ENCODE assay signal across 25 cellular contexts in the genomic region with DNA sequence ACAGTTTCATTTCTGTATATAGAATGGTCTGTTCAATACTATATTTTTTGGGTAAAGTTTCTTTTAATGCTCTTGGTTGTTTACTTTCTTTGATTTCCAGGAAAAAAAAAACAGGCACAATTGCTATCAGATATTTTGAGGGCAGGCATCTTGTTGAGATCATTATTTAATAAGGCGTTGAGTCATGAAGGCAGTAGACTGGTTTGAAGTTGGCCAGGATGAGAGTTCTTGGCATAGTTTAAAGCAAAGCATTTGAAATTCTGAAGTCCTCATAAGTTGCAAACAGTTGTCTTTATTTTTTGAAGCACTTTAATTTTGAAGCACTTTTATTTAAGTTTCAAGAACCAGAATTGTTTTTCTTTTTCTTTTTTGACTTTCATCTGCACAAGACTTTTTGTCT. TPM values are rescaled to one million over a fixed set of nuclear protein-coding genes. Genes with fewer than 3 reads are reported as not detected.
"Had no signal": no experiment of that assay in that cellular context is flagged by ENCODE, and none has a peak within 500 bp of the region (broad histone marks: within the 10 kb centered on the region; RNA-seq: fewer than 3 reads in every experiment).

No MANE protein-coding gene starts in this region.

- H3K9me3 ChIP-seq: colonic mucosa, esophagus muscularis mucosa, lower lobe of right lung, prostate gland, right atrium auricular region, sigmoid colon, testis, tibial artery had no signal

- DNase-seq: colonic mucosa; effector CD8-positive, alpha-beta T cell; hypothalamus; left ventricle myocardium superior; lower lobe of right lung; naive thymus-derived CD8-positive, alpha-beta T cell; nephron progenitor cell; nucleus accumbens; sigmoid colon; stimulated activated CD4-positive, alpha-beta T cell treated with anti-CD3 and anti-CD28 coated beads, Interleukin-2, amount 100 ng/mL, for 24 hours; stimulated activated CD4-positive, alpha-beta T cell treated with anti-CD3 and anti-CD28 coated beads, Interleukin-4, amount 100 ng/mL, for 24 hours; stimulated activated naive CD4-positive, alpha-beta T cell treated with Interleukin-2 at 50 U/mL for 16 hours; substantia nigra; testis; tibial artery had no signal

- H3K27me3 ChIP-seq: colonic mucosa, right atrium auricular region, testis had no signal

- ATAC-seq: left ventricle myocardium superior; lower lobe of right lung; naive thymus-derived CD8-positive, alpha-beta T cell; stimulated activated effector memory CD8-positive, alpha-beta T cell treated with anti-CD3 and anti-CD28 coated beads, Interleukin-12 subunit alpha, Interleukin-12 subunit beta, amount 100 ng/mL, for 72 hours had no signal

- H3K4me3 ChIP-seq: colonic mucosa, esophagus muscularis mucosa, lower lobe of right lung, prostate gland, right atrium auricular region, sigmoid colon, testis, tibial artery had no signal

- H3K4me1 ChIP-seq: prostate gland had no signal

- H3K27ac ChIP-seq: colonic mucosa, esophagus muscularis mucosa, lower lobe of right lung, prostate gland, right atrium auricular region, sigmoid colon, testis, tibial artery had no signal

- H3K36me3 ChIP-seq: colonic mucosa, prostate gland had no signal

RNA-seq across cellular contexts. Expression of gene SIGLEC6, which starts 37.0 kb away (rescaled TPM):
- total RNA-seq: endothelial cell of umbilical vein, epithelial cell of proximal tubule, fibroblast of villous mesenchyme, frontal cortex, myocyte, osteocyte had no signal
